Comparison of ENCODE assay signal across 27 cellular contexts in genomic region chr17:49881054-49881402, GRCh38. TPM values are rescaled to one million over a fixed set of nuclear protein-coding genes. Genes with fewer than 3 reads are reported as not detected.
DNase-seq lines count a peak whose midpoint lies in the region; ATAC-seq, FAIRE-seq and TF ChIP-seq lines count a peak whose summit lies in the region.
"Had no signal": no experiment of that assay in that cellular context is flagged by ENCODE, and none has a peak within 500 bp of the region (broad histone marks: within the 10 kb centered on the region; RNA-seq: fewer than 3 reads in every experiment).

No MANE protein-coding gene starts in this region.

- TF ChIP-seq RAD21 in H1 (IDR thresholded peaks at IDR 0.05 in 1 of 2, conservative IDR thresholded peaks at IDR 0.05 in 1 of 2; ENCODE audit: low read depth in 2 of 2, low read length in 2 of 2) = no peak

- H3K36me3 Mint-ChIP-seq in Caco-2 (ENCODE audit: insufficient read depth, unreplicated experiment) = no peaks in the 10 kb centered on the region
- H3K36me3 Mint-ChIP-seq: activated CD8-positive, alpha-beta memory T cell treated with anti-CD3 and anti-CD28 coated beads, Interleukin-2, amount 10 ng/mL, durations not matched to agents 7 days and 5 days had no signal

- H2BK120ac ChIP-seq in H1 (replicated peaks; ENCODE audit: low read depth, low read length) (no peak overlapping the region), mesendoderm (ENCODE audit: low read depth, low read length) (no peak overlapping the region)

- POLR2A ChIA-PET in Caco-2 (lab: Charles Lee) (interaction anchor here (1.1 kb wide), 1 partner anchor 20 kb away, joined by 3 read pairs; no protein-coding TSS in a partner anchor), H1 (lab: Charles Lee; ENCODE audit: partially characterized antibody) (interaction anchor here (1.0 to 1.4 kb wide), 2 partner anchors 106 to 115 kb away, joined by 3 to 15 read pairs; partner anchors contain the start of gene DLX3)

- H3K4me3 Mint-ChIP-seq in Caco-2 (ENCODE audit: unreplicated experiment) = peak overlapping the region; percentile 63
- H3K4me3 Mint-ChIP-seq: activated CD8-positive, alpha-beta memory T cell treated with anti-CD3 and anti-CD28 coated beads, Interleukin-2, amount 10 ng/mL, durations not matched to agents 7 days and 5 days had no signal

- DNase-seq in Caco-2 (peak; percentile 69 to 79), H1 (ENCODE audit: low read depth in 1 of 2, low spot score in 2 of 2) (no peak), mesendoderm (peak; percentile 52), NCI-H1048 (lab: John Stamatoyannopoulos, UW) (no peak), small intestine (no peak), psoas muscle (no peak)
- DNase-seq: NCI-H2081 treated with DMSO at 0.1 percent for 48 hours had no signal

- 42% methylated on average over 2 of the region's 5 CpGs; no CpG with 5 or more reads in 1 of the 2 experiments for WGBS in H1 (ENCODE audit: extremely low coverage in 1 of 2, insufficient coverage in 1 of 2, insufficient read length in 1 of 2, insufficient replicate concordance in 2 of 2, low coverage in 1 of 2, low lambda C conversion rate in 2 of 2, missing lambda C conversion rate in 1 of 2), 2 experiments
- no CpG with 5 or more reads among the region's 5 CpGs for WGBS in mesendoderm (ENCODE audit: extremely low coverage, insufficient coverage, low lambda C conversion rate)
- WGBS in small intestine, 3 donors = 15 to 22% (median 16%) methylated on average over 4 to 5 of the region's 5 CpGs
- 26 to 29% (median 28%) methylated on average over 3 to 5 of the region's 5 CpGs for WGBS in psoas muscle, 3 donors

- H3K79me2 ChIP-seq in H1 (ENCODE audit: control insufficient read depth in 1 of 2, insufficient read depth in 2 of 2, low read length in 2 of 2) (no peaks in the 10 kb centered on the region), mesendoderm (ENCODE audit: control insufficient read depth, insufficient read depth, low read length) (no peaks in the 10 kb centered on the region)

- no peak overlapping the region for H3K4me3 ChIP-seq in Caco-2 (ENCODE audit: low read depth, low read length)
- H3K4me3 ChIP-seq in HUES6 (ENCODE audit: low read depth, low read length) = peak overlapping the region; percentile 61
- peak overlapping the region; percentile 16 to 61 (median 44); a peak in 6 of 8 replicates for H3K4me3 ChIP-seq in H1 (ENCODE audit: extremely low read depth in 1 of 4, insufficient read depth in 2 of 4, low read depth in 3 of 4, low read length in 4 of 4)
- H3K4me3 ChIP-seq in mesendoderm (ENCODE audit: low read length) = no peak overlapping the region
- no peak overlapping the region for H3K4me3 ChIP-seq in small intestine (ENCODE audit: low read depth in 1 of 2, low read length in 2 of 2)
- H3K4me3 ChIP-seq in psoas muscle = no peak overlapping the region
- H3K4me3 ChIP-seq: adrenal gland, gastrocnemius medialis, GM12878, K562, lung, pancreas, right atrium auricular region, upper lobe of right lung had no signal

- no peak overlapping the region for H2BK20ac ChIP-seq in H1 (ENCODE audit: low read length)

- intact Hi-C loops in Caco-2 (cut with micrococcal nuclease; ENCODE audit: unreplicated experiment) (loop anchor here (2.0 kb wide), 1 partner anchor 260 kb away; no protein-coding TSS in a partner anchor), psoas muscle (cut with DNase I) (loop anchor here (2.0 to 5.0 kb wide), 2 partner anchors 116 kb away; partner anchors contain the start of gene DLX3 (in 1 of the 2))

- H4K91ac ChIP-seq in H1 (replicated peaks; ENCODE audit: insufficient read length, low read length) = no peak overlapping the region

- CTCF ChIA-PET in Caco-2 (lab: Charles Lee) (interaction anchor here (0.6 to 2.4 kb wide), 14 partner anchors 15 to 303 kb away, joined by 3 to 14 read pairs (median 6); partner anchors contain the start of gene DLX3), H1 (lab: Charles Lee; ENCODE audit: partially characterized antibody) (interaction anchor here (0.7 to 13.4 kb wide), 23 partner anchors 9 to 319 kb away, joined by 3 to 217 read pairs (median 9); partner anchors contain the start of gene DLX3)

- TF ChIP-seq POLR2A in H1 (IDR thresholded peaks at IDR 0.05; ENCODE audit: control extremely low read depth in 1 of 2, low read depth in 2 of 2, low read length in 2 of 2) = no peak

- peak overlapping the region; percentile 83 for H3K27ac Mint-ChIP-seq in Caco-2 (ENCODE audit: unreplicated experiment)
- H3K27ac Mint-ChIP-seq: activated CD8-positive, alpha-beta memory T cell treated with anti-CD3 and anti-CD28 coated beads, Interleukin-2, amount 10 ng/mL, durations not matched to agents 7 days and 5 days; nephron progenitor cell had no signal

- H3K18ac ChIP-seq in H1 (ENCODE audit: extremely low read depth, low read length) = no peak overlapping the region
- H3K18ac ChIP-seq in mesendoderm (ENCODE audit: low read length) = no peak overlapping the region

- H2AFZ ChIP-seq in H1 (ENCODE audit: low read length) = no peak overlapping the region

- FAIRE-seq in H1 (lab: Jason Lieb, UNC) (no peak), small intestine (lab: Jason Lieb, UNC) (no peak)
- FAIRE-seq: GM12878, pancreas had no signal

- H4K8ac ChIP-seq in H1 (ENCODE audit: extremely low read depth, insufficient read depth, low read length) (no peak overlapping the region), mesendoderm (ENCODE audit: low read depth, low read length) (no peak overlapping the region)

- H2BK12ac ChIP-seq in H1 (ENCODE audit: low read depth, low read length) = peak overlapping the region; percentile 68; the same call in 1 of the 2 replicates

- no peaks in the 10 kb centered on the region for H3K9me3 Mint-ChIP-seq in Caco-2 (ENCODE audit: unreplicated experiment)
- H3K9me3 Mint-ChIP-seq: nephron progenitor cell had no signal

- TF ChIP-seq EP300 in H1 (IDR thresholded peaks at IDR 0.05; ENCODE audit: borderline replicate concordance in 1 of 2, low read depth in 2 of 2, low read length in 2 of 2) = no peak

- H3K36me3 ChIP-seq in Caco-2 (ENCODE audit: control insufficient read depth, insufficient read depth, low read length) (no peaks in the 10 kb centered on the region), HUES6 (ENCODE audit: control insufficient read depth, insufficient read depth, low read length) (no peaks in the 10 kb centered on the region), H1 (ENCODE audit: control insufficient read depth in 2 of 4, insufficient read depth in 4 of 4, low read length in 3 of 4) (no peaks in the 10 kb centered on the region), mesendoderm (ENCODE audit: control insufficient read depth, insufficient read depth, low read length) (no peaks in the 10 kb centered on the region), small intestine (ENCODE audit: control insufficient read depth in 2 of 2, insufficient read depth in 2 of 2, low read length in 2 of 2) (no peaks in the 10 kb centered on the region), psoas muscle (ENCODE audit: insufficient read depth in 1 of 2, low read depth in 1 of 2) (no peaks in the 10 kb centered on the region)
- H3K36me3 ChIP-seq: adrenal gland, brain microvascular endothelial cell, gastrocnemius medialis, pancreas, right atrium auricular region, upper lobe of right lung had no signal

- H3K56ac ChIP-seq in H1 (replicated peaks; ENCODE audit: insufficient read length, low read depth, low read length) (no peak overlapping the region), mesendoderm (ENCODE audit: low read length) (no peak overlapping the region)

- H4K5ac ChIP-seq in H1 (ENCODE audit: insufficient read length, low read depth, low read length) = no peak overlapping the region
- H4K5ac ChIP-seq in mesendoderm (ENCODE audit: low read length) = no peak overlapping the region

- H3K14ac ChIP-seq in H1 (ENCODE audit: insufficient read length) = no peak overlapping the region

- no peak overlapping the region for H2BK5ac ChIP-seq in H1 (ENCODE audit: low read depth, low read length)
- H2BK5ac ChIP-seq in mesendoderm (ENCODE audit: low read length) = no peak overlapping the region

- H3K9me3 ChIP-seq in Caco-2 = no peaks in the 10 kb centered on the region
- no peaks in the 10 kb centered on the region for H3K9me3 ChIP-seq in HUES6 (ENCODE audit: control insufficient read depth, insufficient read depth, low read depth, low read length)
- H3K9me3 ChIP-seq in H1 (ENCODE audit: insufficient read depth in 2 of 2, low read depth in 1 of 2, low read length in 1 of 2) = no peaks in the 10 kb centered on the region
- no peaks in the 10 kb centered on the region for H3K9me3 ChIP-seq in small intestine (ENCODE audit: control insufficient read depth, low read depth)
- H3K9me3 ChIP-seq in psoas muscle = no peaks in the 10 kb centered on the region
- H3K9me3 ChIP-seq: adrenal gland, gastrocnemius medialis, pancreas, right atrium auricular region, upper lobe of right lung had no signal

- TSS peak; percentile 70 for BruUV-seq in Caco-2 (replicated peaks; lab: Mats Ljungman, UMichigan)

- H3K79me1 ChIP-seq in H1 (ENCODE audit: low read depth, low read length) = no peaks in the 10 kb centered on the region
- H3K79me1 ChIP-seq in mesendoderm (ENCODE audit: low read length) = no peaks in the 10 kb centered on the region

- H2BK15ac ChIP-seq in H1 (ENCODE audit: low read length) (no peak overlapping the region), mesendoderm (replicated peaks; ENCODE audit: low read depth) (no peak overlapping the region)

- no peaks in the 10 kb centered on the region for H3K27me3 Mint-ChIP-seq in Caco-2 (ENCODE audit: insufficient read depth, unreplicated experiment)

- H3K27ac ChIP-seq in HUES6 (ENCODE audit: low read depth, low read length) = no peak overlapping the region
- H3K27ac ChIP-seq in H1 (ENCODE audit: low read depth, low read length) = no peak overlapping the region
- no peak overlapping the region for H3K27ac ChIP-seq in mesendoderm (ENCODE audit: low read depth, low read length)
- H3K27ac ChIP-seq in small intestine (ENCODE audit: low read depth in 1 of 2, low read length in 1 of 2) = no peak overlapping the region
- H3K27ac ChIP-seq in psoas muscle = no peak overlapping the region
- H3K27ac ChIP-seq: adrenal gland, brain microvascular endothelial cell, dorsolateral prefrontal cortex, gastrocnemius medialis, GM23248, pancreas, right atrium auricular region, upper lobe of right lung had no signal

- H3K4ac ChIP-seq in H1 (replicated peaks; ENCODE audit: insufficient read length, low read depth, low read length) = no peak overlapping the region
- no peak overlapping the region for H3K4ac ChIP-seq in mesendoderm (ENCODE audit: low read depth, low read length)

- no peaks in the 10 kb centered on the region for H4K20me1 ChIP-seq in H1 (replicated peaks in 1 of 2; ENCODE audit: control insufficient read depth in 1 of 2, insufficient read depth in 2 of 2, low read length in 2 of 2)

- H3K4me2 ChIP-seq in H1 (ENCODE audit: insufficient read depth in 1 of 2, low read depth in 2 of 2, low read length in 2 of 2) (peak overlapping the region; percentile 41 to 77), mesendoderm (ENCODE audit: low read length) (peak overlapping the region; percentile 22)

- no peaks in the 10 kb centered on the region for H3K27me3 ChIP-seq in Caco-2 (replicated peaks; ENCODE audit: control insufficient read depth, insufficient read depth, low read length)
- peaks cover 19% of the 10 kb centered on the region for H3K27me3 ChIP-seq in HUES6 (ENCODE audit: control insufficient read depth, insufficient read depth, low read length)
- peaks cover 0 to 4% (median 1%) of the 10 kb centered on the region in 4 experiments; a peak in 5 of 7 replicates for H3K27me3 ChIP-seq in H1 (replicated peaks in 1 of 4; ENCODE audit: control insufficient read depth in 3 of 4, extremely low read depth in 1 of 4, insufficient read depth in 3 of 4, low read length in 3 of 4)
- no peaks in the 10 kb centered on the region for H3K27me3 ChIP-seq in mesendoderm (ENCODE audit: insufficient read depth, low read length, poor library complexity)
- peaks cover 0 to 18% of the 10 kb centered on the region in 2 donors for H3K27me3 ChIP-seq in small intestine (ENCODE audit: control insufficient read depth in 2 of 2, insufficient read depth in 2 of 2, low read length in 2 of 2)
- peaks cover 0 to 35% (median 5%) of the 10 kb centered on the region in 3 donors for H3K27me3 ChIP-seq in psoas muscle (ENCODE audit: insufficient read depth in 3 of 3, low read length in 2 of 3)

- H2AK5ac ChIP-seq in H1 (ENCODE audit: low read depth, low read length) = no peak overlapping the region
- no peak overlapping the region for H2AK5ac ChIP-seq in mesendoderm (ENCODE audit: low read length)

- peaks cover 44% of the 10 kb centered on the region for H3K4me1 Mint-ChIP-seq in Caco-2 (ENCODE audit: low read depth, unreplicated experiment)
- H3K4me1 Mint-ChIP-seq: activated CD8-positive, alpha-beta memory T cell treated with anti-CD3 and anti-CD28 coated beads, Interleukin-2, amount 10 ng/mL, durations not matched to agents 7 days and 5 days had no signal

- ATAC-seq in GM19328 (IDR thresholded peaks at IDR 0.05; ENCODE audit: unreplicated experiment) (no peak), psoas muscle (no peak)

- H3K9ac ChIP-seq in HUES6 (ENCODE audit: low read length) (no peak overlapping the region), H1 (replicated peaks in 1 of 4; ENCODE audit: extremely low read depth in 1 of 4, low read depth in 3 of 4, low read length in 3 of 4) (no peak overlapping the region), mesendoderm (ENCODE audit: low read length) (no peak overlapping the region)
- H3K9ac ChIP-seq: GM23248 had no signal

- H3K4me1 ChIP-seq in Caco-2 (peaks cover 63% of the 10 kb centered on the region), HUES6 (ENCODE audit: control insufficient read depth, insufficient read depth, low read length) (peaks cover 27% of the 10 kb centered on the region), H1 (replicated peaks in 1 of 4; ENCODE audit: control insufficient read depth in 3 of 4, insufficient read depth in 4 of 4, low read length in 3 of 4) (peaks cover 3 to 10% (median 6%) of the 10 kb centered on the region in 4 experiments), mesendoderm (ENCODE audit: control insufficient read depth, low read depth, low read length) (peaks cover 6% of the 10 kb centered on the region), small intestine (ENCODE audit: control insufficient read depth in 2 of 2, insufficient read depth in 1 of 2, low read depth in 1 of 2, low read length in 1 of 2) (no peaks in the 10 kb centered on the region), psoas muscle (peaks cover 7% of the 10 kb centered on the region)
- H3K4me1 ChIP-seq: adrenal gland, gastrocnemius medialis had no signal

- TF ChIP-seq CTCF in Caco-2 (IDR thresholded peaks at IDR 0.05; ENCODE audit: insufficient read depth in 1 of 2, low read depth in 1 of 2, low read length in 1 of 2, severe bottlenecking in 1 of 2, unreplicated experiment in 1 of 2) = no peak
- TF ChIP-seq CTCF in H1 (IDR thresholded peaks at IDR 0.05; ENCODE audit: control extremely low read depth in 1 of 3, insufficient read depth in 1 of 3, low read depth in 1 of 3, low read length in 3 of 3) = no peak
- no peak for TF ChIP-seq CTCF in psoas muscle (IDR thresholded peaks at IDR 0.05)

- peaks cover 4% of the 10 kb centered on the region; the same call in 1 of the 2 replicates for H3K23me2 ChIP-seq in H1 (ENCODE audit: low read depth, low read length)

- H3K23ac ChIP-seq in H1 (ENCODE audit: insufficient read length) (no peak overlapping the region), mesendoderm (ENCODE audit: low read length) (no peak overlapping the region)

RNA-seq across cellular contexts. Expression of gene TAC4, which starts 33.2 kb away (rescaled TPM):
- total RNA-seq in Caco-2 (2022) (10.8 and 17.1 TPM in 2 replicates), psoas muscle (not detected)
- not detected in 2 replicates for total RNA-seq in H1 (2021; fragmentation: NEBNext Ultra II Directional; extraction: Animal tissue kit (Norgen Biotek cat#: 25700))
- polyA plus RNA-seq in H1 (2011; rRNA removed) (0.15 and 0.22 TPM in 2 replicates), small intestine (not detected), psoas muscle (not detected)
- polyA plus RNA-seq in H1 (2011; cell fraction: cytosol; rRNA removed) = 0.31 TPM
- 0.54 TPM for polyA plus RNA-seq in H1 (2011; cell fraction: nucleus; rRNA removed)
- 0.52 to 0.61 TPM in 2 of 4 replicates, not detected in the others for polyA plus RNA-seq in H1 (2012, experiment 1 of 2)
- polyA plus RNA-seq in H1 (2012, experiment 2 of 2) = not detected
- not detected for polyA plus RNA-seq in H1 (2013, experiment 1 of 2)
- polyA plus RNA-seq in H1 (2013, experiment 2 of 2) = not detected
- polyA minus RNA-seq in H1 (2011; rRNA and poly(A)+ RNA removed) = not detected in 2 replicates
- polyA minus RNA-seq in H1 (2011; cell fraction: cytosol; rRNA and poly(A)+ RNA removed) = not detected
- polyA minus RNA-seq in H1 (2011; cell fraction: nucleus; rRNA and poly(A)+ RNA removed) = not detected
- polyA plus RNA-seq in mesendoderm (2013, experiment 1 of 2) = not detected
- polyA plus RNA-seq in mesendoderm (2013, experiment 2 of 2) = not detected
- total RNA-seq: activated CD8-positive, alpha-beta memory T cell treated with anti-CD3 and anti-CD28 coated beads, Interleukin-2, amount 10 ng/mL, durations not matched to agents 7 days and 5 days; cerebellum; Daoy; gastrocnemius medialis; GM12878; GM23248; K562; lung; mucosa of gallbladder; pancreas; right atrium auricular region; Right ventricle myocardium superior; subcutaneous adipose tissue; upper lobe of right lung had no signal
- polyA plus RNA-seq: GM12878, GM23248, lung, pancreas had no signal

Comparison
In these comparisons a context has a peak if more than half of its experiments do, and no peak if none do; other contexts are left out.
1. DNase-seq: peak in Caco-2 (2 of 2) and mesendoderm (single experiment); none in H1 (0 of 2), NCI-H1048 (single experiment), small intestine (single experiment) and psoas muscle (0 of 2).
2. H3K4me3 ChIP-seq: peak in HUES6 (single experiment) and H1 (4 of 4); none in Caco-2 (single experiment), mesendoderm (single experiment), small intestine (0 of 2) and psoas muscle (single experiment).
3. RNA of gene TAC4, which starts 33.2 kb away (total RNA-seq): 10.8 to 17.1 TPM in Caco-2; not detected in H1 and not detected in psoas muscle; every median in the first group is over 10 times any median in the second.